ENCODE assay signal across 8 cellular contexts in the genomic region with DNA sequence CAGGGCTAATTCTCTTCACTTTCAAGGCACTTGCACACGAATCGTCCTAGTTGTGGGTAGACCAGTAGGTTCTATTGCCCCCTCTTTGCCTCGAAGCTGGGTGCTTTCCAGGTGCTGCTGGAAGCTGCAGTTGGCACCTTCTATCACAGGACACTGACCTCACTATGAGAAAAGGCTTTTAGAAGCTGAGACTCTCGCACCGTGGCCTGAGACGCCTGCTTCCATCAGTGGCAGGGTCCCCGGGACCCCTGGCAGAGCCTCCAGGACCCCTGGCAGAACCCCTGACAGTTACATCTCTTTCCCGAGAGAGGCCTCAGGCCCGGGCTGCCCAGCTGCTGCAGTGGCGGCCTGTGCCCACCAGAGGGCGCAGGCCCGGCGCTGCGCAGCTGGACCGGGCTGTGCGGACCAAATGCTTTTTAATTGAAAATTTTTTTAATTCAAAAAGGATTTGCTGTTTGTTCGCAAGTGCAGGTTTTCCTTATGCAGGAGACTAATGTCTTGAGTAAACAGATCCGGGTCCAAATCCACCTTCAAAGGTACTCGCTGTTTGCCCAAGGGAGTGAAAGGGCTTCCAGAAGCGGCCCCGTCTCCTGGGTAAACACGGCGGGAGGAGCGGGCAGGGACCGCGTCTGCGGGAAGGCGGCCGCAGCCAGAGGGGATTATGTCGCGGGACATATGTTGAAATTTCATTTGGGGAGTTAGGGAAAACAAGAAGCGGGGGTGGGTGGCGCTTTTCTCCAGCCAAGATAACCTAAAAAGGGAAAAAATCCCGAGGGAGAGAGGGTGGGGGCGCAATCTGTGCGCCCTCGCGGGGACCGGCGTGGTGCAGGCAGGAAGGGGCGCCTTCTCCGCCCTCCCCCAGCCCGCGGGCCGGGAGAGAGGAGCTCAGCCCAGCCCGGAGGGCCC.
A peak's percentile ranks its signal among the peaks of the same experiment; 100 is the strongest.
DNase-seq lines count a peak whose midpoint lies in the region; ATAC-seq, FAIRE-seq and TF ChIP-seq lines count a peak whose summit lies in the region.

No MANE protein-coding gene starts in this region.

- TF ChIP-seq RAD21 in HCT116 (IDR thresholded peaks at IDR 0.05; ENCODE audit: low read depth) = peak; percentile 50

- no peaks in the 10 kb centered on the region for H3K9me2 ChIP-seq in HCT116 (ENCODE audit: insufficient read depth)
- H3K9me2 ChIP-seq in PC-3 (replicated peaks; ENCODE audit: low read length) = no peaks in the 10 kb centered on the region

- H3K9me3 ChIP-seq in HCT116 (ENCODE audit: control insufficient read depth in 1 of 2, insufficient read depth in 1 of 2, low read depth in 1 of 2, low read length in 2 of 2) (no peaks in the 10 kb centered on the region), PC-3 (ENCODE audit: low read length) (no peaks in the 10 kb centered on the region), pancreas (no peaks in the 10 kb centered on the region)

- peak overlapping the region; percentile 46; the same call in 1 of the 2 replicates for H3K9ac ChIP-seq in HCT116 (ENCODE audit: low read length)
- H3K9ac ChIP-seq in PC-3 (ENCODE audit: low read length) = no peak overlapping the region

- no peak for TF ChIP-seq POLR2A in HCT116 (IDR thresholded peaks at IDR 0.05; ENCODE audit: borderline replicate concordance, extremely low read depth, insufficient read depth, insufficient read length)

- H3K36me3 Mint-ChIP-seq in activated naive CD4-positive, alpha-beta T cell treated with anti-CD3 and anti-CD28 coated beads, Interleukin-2, amount 10 ng/mL, durations not matched to agents 7 days and 5 days = no peaks in the 10 kb centered on the region

- H3K36me3 ChIP-seq in HCT116 (ENCODE audit: control insufficient read depth in 1 of 2, insufficient read depth in 2 of 2, low read length in 2 of 2) (no peaks in the 10 kb centered on the region), PC-3 (ENCODE audit: low read depth, low read length) (no peaks in the 10 kb centered on the region), pancreas (peaks cover 0 to 4% (median 0%) of the 10 kb centered on the region in 3 donors)

- 3 to 4% methylated on average over 43 to 46 of the region's 46 CpGs for WGBS in pancreas, 2 donors

- peak; percentile 100 for TF ChIP-seq CTCF in C4-2B (conservative IDR thresholded peaks at IDR 0.05)
- TF ChIP-seq CTCF in HCT116 (IDR thresholded peaks at IDR 0.05 in 2 of 3, conservative IDR thresholded peaks at IDR 0.05 in 1 of 3; ENCODE audit: borderline replicate concordance in 1 of 3, insufficient read depth in 1 of 3, low read depth in 2 of 3, low read length in 2 of 3) = peak; percentile 81 to 99 (median 91)
- TF ChIP-seq CTCF in PC-3 (conservative IDR thresholded peaks at IDR 0.05; ENCODE audit: low read depth, low read length) = peak; percentile 84
- TF ChIP-seq CTCF in pancreas (IDR thresholded peaks at IDR 0.05) = peak; percentile 99 to 100 (median 99)

- peak overlapping the region; percentile 89 for H3K4me2 ChIP-seq in HCT116 (ENCODE audit: low read length)
- H3K4me2 ChIP-seq in PC-3 (ENCODE audit: low read length) = peak overlapping the region; percentile 94

- CTCF ChIA-PET in HCT116 (lab: Charles Lee) (interaction anchor here (0.7 to 4.3 kb wide), 13 partner anchors 8 to 1091 kb away, joined by 3 to 84 read pairs (median 4); no protein-coding TSS in a partner anchor), PC-3 (lab: Charles Lee) (interaction anchor here (0.5 to 1.0 kb wide), 4 partner anchors 56 to 374 kb away, joined by 3 to 4 read pairs (median 3); no protein-coding TSS in a partner anchor)
- CTCF ChIA-PET in activated naive CD4-positive, alpha-beta T cell treated with anti-CD3 and anti-CD28 coated beads, Interleukin-2, amount 10 ng/mL, durations not matched to agents 7 days and 5 days (lab: Charles Lee) = interaction anchor here (0.5 to 7.5 kb wide), 27 partner anchors 8 to 1163 kb away, joined by 3 to 109 read pairs (median 4); no protein-coding TSS in a partner anchor

- H3K27ac ChIP-seq in C4-2B (no peak overlapping the region), HCT116 (ENCODE audit: low read depth, low read length) (no peak overlapping the region), PC-3 (ENCODE audit: low read length) (no peak overlapping the region), pancreas (no peak overlapping the region)

- H2AFZ ChIP-seq in HCT116 (ENCODE audit: low read depth, low read length, poor library complexity, severe bottlenecking) = no peak overlapping the region
- peak overlapping the region; percentile 75 for H2AFZ ChIP-seq in PC-3 (ENCODE audit: low read length)

- DNase-seq in HCT116 (ENCODE audit: low read depth, low spot score) (no peak), PC-3 (peak; percentile 57), Right ventricle myocardium inferior (ENCODE audit: missing footprints) (peak; percentile 87), pancreas (peak in 3 of 6 donors; percentile 31 to 83 (median 72))
- peak; percentile 44 for DNase-seq in activated naive CD4-positive, alpha-beta T cell treated with anti-CD3 and anti-CD28 coated beads, Interleukin-2, amount 10 ng/mL, durations not matched to agents 7 days and 5 days

- peak overlapping the region; percentile 31 to 57 for H3K4me3 ChIP-seq in HCT116 (replicated peaks in 1 of 2; ENCODE audit: low read depth in 1 of 2, low read length in 2 of 2)
- peak overlapping the region; percentile 68 for H3K4me3 ChIP-seq in PC-3 (ENCODE audit: low read length)
- peak overlapping the region in 2 of 4 donors; percentile 25 to 44 for H3K4me3 ChIP-seq in pancreas

- H3K9me3 Mint-ChIP-seq in activated naive CD4-positive, alpha-beta T cell treated with anti-CD3 and anti-CD28 coated beads, Interleukin-2, amount 10 ng/mL, durations not matched to agents 7 days and 5 days = no peaks in the 10 kb centered on the region

- intact Hi-C loops in HCT116 (cut with micrococcal nuclease) (loop anchor here (1.0 to 10.0 kb wide), 3 partner anchors 59 to 354 kb away; no protein-coding TSS in a partner anchor), PC-3 (cut with micrococcal nuclease) (loop anchor here (1.0 kb wide), 1 partner anchor 59 kb away; no protein-coding TSS in a partner anchor), Right ventricle myocardium inferior (cut with DNase I) (loop anchor here (10.0 kb wide), 1 partner anchor 1094 kb away; no protein-coding TSS in a partner anchor), pancreas (cut with DNase I) (loop anchor here in 1 of 3 donors (5.0 kb wide), 1 partner anchor 58 kb away; no protein-coding TSS in a partner anchor)

- no peak overlapping the region for H3K27ac Mint-ChIP-seq in activated naive CD4-positive, alpha-beta T cell treated with anti-CD3 and anti-CD28 coated beads, Interleukin-2, amount 10 ng/mL, durations not matched to agents 7 days and 5 days

- peak overlapping the region; percentile 10 for H3K4me3 Mint-ChIP-seq in activated naive CD4-positive, alpha-beta T cell treated with anti-CD3 and anti-CD28 coated beads, Interleukin-2, amount 10 ng/mL, durations not matched to agents 7 days and 5 days

- H3K79me2 ChIP-seq in HCT116 (ENCODE audit: insufficient read depth, low read length) (no peaks in the 10 kb centered on the region), PC-3 (ENCODE audit: low read length) (no peaks in the 10 kb centered on the region)

- H4K20me1 ChIP-seq in HCT116 (ENCODE audit: insufficient read depth) (no peaks in the 10 kb centered on the region), PC-3 (ENCODE audit: low read length) (no peaks in the 10 kb centered on the region)

- H3F3A ChIP-seq in PC-3 (ENCODE audit: low read length, unreplicated experiment) = no peaks in the 10 kb centered on the region

- no peak for FAIRE-seq in pancreas (lab: Jason Lieb, UNC)

- H3K27me3 Mint-ChIP-seq in activated naive CD4-positive, alpha-beta T cell treated with anti-CD3 and anti-CD28 coated beads, Interleukin-2, amount 10 ng/mL, durations not matched to agents 7 days and 5 days = peaks cover 42% of the 10 kb centered on the region

- H3K4me1 Mint-ChIP-seq in activated naive CD4-positive, alpha-beta T cell treated with anti-CD3 and anti-CD28 coated beads, Interleukin-2, amount 10 ng/mL, durations not matched to agents 7 days and 5 days = peaks cover 2% of the 10 kb centered on the region

- RAD21 ChIA-PET in HCT116 (lab: Charles Lee; ENCODE audit: low non-redundant PET in 1 of 2, low total read pairs in 2 of 2, uncharacterized antibody in 2 of 2, unreplicated experiment in 2 of 2) = interaction anchor here (1.0 to 1.3 kb wide), 3 partner anchors 59 to 282 kb away, joined by 3 to 5 read pairs (median 3); no protein-coding TSS in a partner anchor

- H3K27me3 ChIP-seq in HCT116 (ENCODE audit: insufficient read depth, low read length) (no peaks in the 10 kb centered on the region), PC-3 (ENCODE audit: low read length) (no peaks in the 10 kb centered on the region), pancreas (no peaks in the 10 kb centered on the region)

- BruUV-seq in HCT116 (replicated peaks; lab: Mats Ljungman, UMichigan) = no TSS peak
- BruUV-seq in PC-3 (replicated peaks; lab: Mats Ljungman, UMichigan) = no TSS peak

- H3K4me1 ChIP-seq in HCT116 (ENCODE audit: control insufficient read depth in 1 of 2, insufficient read depth in 2 of 2, low read length in 2 of 2) (peaks cover 0 to 13% of the 10 kb centered on the region in 2 experiments; a peak in 1 of 4 replicates), PC-3 (ENCODE audit: insufficient read depth, low read length) (no peaks in the 10 kb centered on the region), pancreas (peaks cover 0 to 4% (median 0%) of the 10 kb centered on the region in 3 donors)

- POLR2A ChIA-PET in HCT116 (lab: Charles Lee) = no interaction called here
- POLR2A ChIA-PET in PC-3 (lab: Charles Lee; ENCODE audit: unreplicated experiment) = no interaction called here

- ATAC-seq in HCT116 = peak; percentile 74
- peak; percentile 78 for ATAC-seq in PC-3
- peak; percentile 67 for ATAC-seq in Right ventricle myocardium inferior
- ATAC-seq in pancreas = peak; percentile 74 to 86 (median 82)
- no peak for ATAC-seq in GM18867 (IDR thresholded peaks at IDR 0.05; ENCODE audit: unreplicated experiment)
- no peak for ATAC-seq in HG02588 (IDR thresholded peaks at IDR 0.05; ENCODE audit: unreplicated experiment)

TF ChIP-seq in HCT116, 20 proteins besides CTCF, POLR2A, EP300 and RAD21 (continues in another document):
- TF ChIP-seq ELF1 (IDR thresholded peaks at IDR 0.05; ENCODE audit: borderline replicate concordance, low read depth) (no peak), CBX3 (IDR thresholded peaks at IDR 0.05; ENCODE audit: low read depth) (no peak), SIN3A (IDR thresholded peaks at IDR 0.05; ENCODE audit: low read depth) (no peak)

Comparison
In these comparisons a context has a peak if more than half of its experiments do, and no peak if none do; other contexts are left out.
1. ATAC-seq: peak in HCT116 (single experiment), PC-3 (single experiment), Right ventricle myocardium inferior (single experiment) and pancreas (4 of 4); none in GM18867 (single experiment) and HG02588 (single experiment).
2. Peak in every context shown above with its lines, with median percentiles within 50 percentile points of each other: CTCF ChIP-seq.